ENCODE assay signal across 14 cellular contexts in the genomic region with DNA sequence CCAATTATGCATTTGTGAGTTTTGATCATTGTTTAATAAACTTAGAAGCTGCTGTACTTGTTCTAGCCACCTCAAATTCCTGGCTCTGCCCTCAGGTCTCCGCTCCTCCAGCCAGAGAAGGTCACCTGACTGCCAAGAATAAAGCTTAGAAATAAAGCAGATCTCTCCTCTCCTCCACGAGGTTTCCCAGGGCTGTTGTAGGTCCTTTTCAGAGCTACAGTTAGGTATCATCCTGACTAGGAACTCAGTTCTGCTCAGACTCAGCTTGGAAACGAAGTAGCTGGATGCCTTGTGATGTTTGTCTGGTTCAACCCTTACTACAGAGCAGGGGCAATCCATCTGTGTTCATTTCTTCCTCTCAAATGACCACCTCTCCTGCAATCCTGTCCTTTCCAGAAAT.
DNase-seq lines count a peak whose midpoint lies in the region; ATAC-seq and TF ChIP-seq lines count a peak whose summit lies in the region.
"Had no signal": no experiment of that assay in that cellular context is flagged by ENCODE, and none has a peak within 500 bp of the region (broad histone marks: within the 10 kb centered on the region; RNA-seq: fewer than 3 reads in every experiment).

No MANE protein-coding gene starts in this region.

- H3K79me2 ChIP-seq in GM23338 (replicated peaks; ENCODE audit: insufficient read depth), result no peaks in the 10 kb centered on the region
- no peaks in the 10 kb centered on the region for H3K79me2 ChIP-seq in neural progenitor cell (ENCODE audit: low read depth)

- H3K27me3 ChIP-seq in GM23338 (ENCODE audit: insufficient read depth), result no peaks in the 10 kb centered on the region
- H3K27me3 ChIP-seq in HUES48 (ENCODE audit: control insufficient read depth, insufficient read depth, low read length), result no peaks in the 10 kb centered on the region
- H3K27me3 ChIP-seq in esophagus muscularis mucosa, result no peaks in the 10 kb centered on the region
- no peaks in the 10 kb centered on the region for H3K27me3 ChIP-seq in neural progenitor cell
- H3K27me3 ChIP-seq in ovary, result no peaks in the 10 kb centered on the region

- intact Hi-C loops in esophagus muscularis mucosa (cut with DNase I) (no loop called here), ovary (cut with DNase I) (no loop called here)

- DNase-seq in GM23338 (ENCODE audit: low spot score) (no peak), esophagus muscularis mucosa (ENCODE audit: extremely low spot score) (no peak), neural progenitor cell (ENCODE audit: low spot score) (no peak), ovary (no peak), G401 (ENCODE audit: low spot score) (no peak)
- DNase-seq in activated CD8-positive, alpha-beta memory T cell treated with anti-CD3 and anti-CD28 coated beads, Interleukin-2, amount 50 U/mL, for 48 hours, result no peak
- DNase-seq: CD8-positive, alpha-beta T cell; DND-41; NCI-H1436; NCI-H2081 treated with DMSO at 0.1 percent for 48 hours; NCI-H748 treated with DMSO at 0.1 percent for 48 hours; PC-9; SHP77 had no signal

- H3K9me2 ChIP-seq in GM23338 (ENCODE audit: insufficient read depth), result no peaks in the 10 kb centered on the region

- TF ChIP-seq POLR2A in esophagus muscularis mucosa (IDR thresholded peaks at IDR 0.05; ENCODE audit: low read depth), result no peak
- no peak for TF ChIP-seq POLR2A in ovary (IDR thresholded peaks at IDR 0.05)

- H3K4me3 Mint-ChIP-seq in GM23338, result no peak overlapping the region
- H3K4me3 Mint-ChIP-seq in neural progenitor cell, result no peak overlapping the region
- H3K4me3 Mint-ChIP-seq: CD8-positive, alpha-beta T cell had no signal

- WGBS in esophagus muscularis mucosa, result 36% methylated on average over 3 of the region's 3 CpGs
- WGBS in ovary, 3 donors, result 44 to 45% (median 44%) methylated on average over 3 of the region's 3 CpGs

- H3K9me3 ChIP-seq in HUES48 (ENCODE audit: control insufficient read depth, insufficient read depth, low read length) (no peaks in the 10 kb centered on the region), esophagus muscularis mucosa (no peaks in the 10 kb centered on the region), neural progenitor cell (ENCODE audit: low read depth) (no peaks in the 10 kb centered on the region), ovary (no peaks in the 10 kb centered on the region)

- H3K4me2 ChIP-seq in GM23338 (peak overlapping the region; percentile 30; the same call in 1 of the 2 replicates), neural progenitor cell (no peak overlapping the region)
- H3K4me2 ChIP-seq: PC-9 had no signal

- TF ChIP-seq CTCF in GM23338 (conservative IDR thresholded peaks at IDR 0.05; ENCODE audit: low read depth in 2 of 2) (no peak), esophagus muscularis mucosa (IDR thresholded peaks at IDR 0.05) (no peak), neural progenitor cell (IDR thresholded peaks at IDR 0.05) (no peak), ovary (IDR thresholded peaks at IDR 0.05) (no peak)

- H3K4me1 Mint-ChIP-seq in GM23338 (peaks cover 59% of the 10 kb centered on the region), neural progenitor cell (peaks cover 23% of the 10 kb centered on the region)

- in situ Hi-C loops in G401 (cut with HindIII; ENCODE audit: low sequenced_read_pairs), result no loop called here

- H3K27ac ChIP-seq in GM23338 (ENCODE audit: low read depth) (peak overlapping the region; percentile 60; the same call in 1 of the 2 replicates), HUES48 (ENCODE audit: low read depth, low read length) (peak overlapping the region; percentile 65), esophagus muscularis mucosa (replicated peaks in 1 of 4) (peak overlapping the region in 3 of 4 donors; percentile 21 to 58 (median 57)), neural progenitor cell (no peak overlapping the region), ovary (no peak overlapping the region)
- H3K27ac ChIP-seq: PC-9 had no signal

- no peak; the same call in 2 of the 3 replicates for ATAC-seq in GM23338
- ATAC-seq: CD8-positive, alpha-beta T cell had no signal

- H3F3A ChIP-seq in GM23338 (replicated peaks; ENCODE audit: low read depth), result no peaks in the 10 kb centered on the region; the same call in 1 of the 2 replicates
- H3F3A ChIP-seq in neural progenitor cell (ENCODE audit: low read depth), result peaks cover 8% of the 10 kb centered on the region

- H3K4me3 ChIP-seq in GM23338 (no peak overlapping the region), HUES48 (ENCODE audit: low read depth, low read length) (no peak overlapping the region), esophagus muscularis mucosa (no peak overlapping the region), neural progenitor cell (no peak overlapping the region), ovary (no peak overlapping the region)
- H3K4me3 ChIP-seq: PC-9 had no signal

- H3K9ac ChIP-seq in HUES48 (ENCODE audit: low read depth, low read length) (no peak overlapping the region), neural progenitor cell (no peak overlapping the region)

- H3K4me1 ChIP-seq in GM23338 (ENCODE audit: insufficient read depth) (peaks cover 42% of the 10 kb centered on the region), HUES48 (ENCODE audit: control insufficient read depth, insufficient read depth, low read length) (peaks cover 43% of the 10 kb centered on the region), esophagus muscularis mucosa (peaks cover 10 to 14% (median 12%) of the 10 kb centered on the region in 4 donors), neural progenitor cell (peaks cover 22% of the 10 kb centered on the region), ovary (ENCODE audit: insufficient read depth) (no peaks in the 10 kb centered on the region)

- H3K36me3 ChIP-seq in GM23338 (ENCODE audit: insufficient read depth), result no peaks in the 10 kb centered on the region
- H3K36me3 ChIP-seq in HUES48 (ENCODE audit: control insufficient read depth, insufficient read depth, low read length), result no peaks in the 10 kb centered on the region
- no peaks in the 10 kb centered on the region for H3K36me3 ChIP-seq in esophagus muscularis mucosa
- no peaks in the 10 kb centered on the region for H3K36me3 ChIP-seq in neural progenitor cell
- no peaks in the 10 kb centered on the region for H3K36me3 ChIP-seq in ovary

- H2AFZ ChIP-seq in GM23338, result peak overlapping the region; percentile 60
- peak overlapping the region; percentile 73 for H2AFZ ChIP-seq in neural progenitor cell (replicated peaks)
- H2AFZ ChIP-seq: PC-9 had no signal

- H3K27ac Mint-ChIP-seq in GM23338 (peak overlapping the region; percentile 3; the same call in 1 of the 2 replicates), neural progenitor cell (no peak overlapping the region)
- H3K27ac Mint-ChIP-seq: CD8-positive, alpha-beta T cell had no signal

- TF ChIP-seq EP300 in esophagus muscularis mucosa (IDR thresholded peaks at IDR 0.05), result no peak
- TF ChIP-seq EP300 in ovary (IDR thresholded peaks at IDR 0.05), result no peak

- H3K9me3 Mint-ChIP-seq in GM23338 (no peaks in the 10 kb centered on the region), neural progenitor cell (no peaks in the 10 kb centered on the region)
- H3K9me3 Mint-ChIP-seq: CD8-positive, alpha-beta T cell had no signal

- H3K27me3 Mint-ChIP-seq in GM23338 (ENCODE audit: insufficient read depth, low read depth, poor library complexity) (peaks cover 11% of the 10 kb centered on the region), neural progenitor cell (ENCODE audit: insufficient read depth, low read depth) (peaks cover 4% of the 10 kb centered on the region)

- no peaks in the 10 kb centered on the region for H4K20me1 ChIP-seq in GM23338 (replicated peaks; ENCODE audit: insufficient read depth)
- no peaks in the 10 kb centered on the region for H4K20me1 ChIP-seq in neural progenitor cell (ENCODE audit: low read depth)

- H3K36me3 Mint-ChIP-seq in GM23338 (ENCODE audit: low read depth) (no peaks in the 10 kb centered on the region), neural progenitor cell (no peaks in the 10 kb centered on the region)
- H3K36me3 Mint-ChIP-seq: CD8-positive, alpha-beta T cell had no signal

TF ChIP-seq in GM23338, 12 proteins besides CTCF, POLR2A, EP300 and RAD21 (continues in another document):
- TF ChIP-seq ZNF331 (CRISPR knock-in tag; IDR thresholded peaks at IDR 0.05; ENCODE audit: low read depth) (no peak), JUNB (IDR thresholded peaks at IDR 0.05; ENCODE audit: unreplicated experiment) (no peak)

Comparison
In these comparisons a context has a peak if more than half of its experiments do, and no peak if none do; other contexts are left out.
1. H3K27ac ChIP-seq: peak in GM23338 (single experiment), HUES48 (single experiment) and esophagus muscularis mucosa (3 of 4); none in neural progenitor cell (single experiment) and ovary (0 of 2).